In the genomic region with DNA sequence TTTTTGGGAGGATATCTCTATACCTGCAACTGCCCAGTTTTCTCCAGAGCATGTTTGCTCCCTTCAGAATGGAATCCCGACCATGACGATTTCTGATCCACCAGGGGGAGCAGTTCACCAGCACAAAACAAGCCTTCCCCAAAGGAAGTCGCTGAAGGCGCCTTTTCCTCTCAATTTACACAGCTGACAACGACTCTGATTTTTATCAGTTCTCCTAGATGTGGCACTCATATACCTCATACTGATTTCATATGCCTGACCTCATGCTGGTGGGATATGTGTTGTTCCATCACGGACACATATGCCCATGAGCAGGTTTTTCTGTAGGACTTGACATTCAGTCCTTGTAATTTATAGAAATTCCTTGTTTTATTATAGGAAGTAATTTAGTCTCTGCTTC, we compare ENCODE assay signal across 8 cellular contexts.
A peak's percentile ranks its signal among the peaks of the same experiment; 100 is the strongest.
DNase-seq lines count a peak whose midpoint lies in the region; ATAC-seq, FAIRE-seq and TF ChIP-seq lines count a peak whose summit lies in the region.

No MANE protein-coding gene starts in this region.

- H3K18ac ChIP-seq in neuronal stem cell (ENCODE audit: low read length): no peak overlapping the region

- H2BK120ac ChIP-seq in neuronal stem cell (ENCODE audit: low read depth, low read length): no peak overlapping the region

- H3K9me3 ChIP-seq in OCI-LY1 (ENCODE audit: low read length) (no peaks in the 10 kb centered on the region), neuronal stem cell (replicated peaks in 1 of 2; ENCODE audit: control insufficient read depth in 2 of 2, insufficient read depth in 1 of 2, low read depth in 1 of 2, low read length in 2 of 2) (no peaks in the 10 kb centered on the region), thoracic aorta (no peaks in the 10 kb centered on the region)

- H3K14ac ChIP-seq in neuronal stem cell (ENCODE audit: low read length): no peak overlapping the region

- H3K4me1 ChIP-seq in ACC112 (ENCODE audit: control insufficient read depth, insufficient read depth, low read length, unreplicated experiment): peaks cover 29% of the 10 kb centered on the region
- H3K4me1 ChIP-seq in OCI-LY1 (ENCODE audit: insufficient read depth, low read length, severe bottlenecking): no peaks in the 10 kb centered on the region
- H3K4me1 ChIP-seq in neuronal stem cell (ENCODE audit: control insufficient read depth in 2 of 2, insufficient read depth in 1 of 2, low read depth in 1 of 2, low read length in 2 of 2): peaks cover 3 to 5% of the 10 kb centered on the region in 2 donors
- H3K4me1 ChIP-seq in thoracic aorta (ENCODE audit: control insufficient read depth in 1 of 2, low read depth in 2 of 2): peaks cover 11 to 38% of the 10 kb centered on the region in 2 donors

- peaks cover 2% of the 10 kb centered on the region for H3K4me1 Mint-ChIP-seq in activated T-cell treated with anti-CD3 and anti-CD28 coated beads, Interleukin-2, amount 50 U/mL, for 24 hours (ENCODE audit: low read depth)

- H2BK15ac ChIP-seq in neuronal stem cell (ENCODE audit: low read length): no peak overlapping the region

- H3F3A ChIP-seq in OCI-LY1 (ENCODE audit: insufficient read depth, low read length): no peaks in the 10 kb centered on the region

- H3K36me3 ChIP-seq in ACC112 (ENCODE audit: insufficient read depth, low read length) (no peaks in the 10 kb centered on the region), OCI-LY1 (ENCODE audit: insufficient read depth, low read length) (no peaks in the 10 kb centered on the region), neuronal stem cell (replicated peaks in 1 of 2; ENCODE audit: control insufficient read depth in 2 of 2, insufficient read depth in 2 of 2, low read length in 2 of 2) (no peaks in the 10 kb centered on the region), thoracic aorta (no peaks in the 10 kb centered on the region)

- DNase-seq in GM18507 (ENCODE audit: extremely low spot score, insufficient read length, low read depth) (no peak), HPDE6-E6E7 (ENCODE audit: extremely low spot score) (peak; percentile 44), fibroblast of pulmonary artery (ENCODE audit: low read depth) (peak; percentile 89), neuronal stem cell (ENCODE audit: low spot score) (peak; percentile 66), thoracic aorta (ENCODE audit: low spot score) (peak; percentile 16)
- DNase-seq in activated T-cell treated with anti-CD3 and anti-CD28 coated beads, Interleukin-2, amount 50 U/mL, for 24 hours: peak; percentile 52

- no CpG with 5 or more reads among the region's 6 CpGs for WGBS in neuronal stem cell (ENCODE audit: extremely low coverage in 2 of 2, insufficient read length in 2 of 2, insufficient replicate concordance in 1 of 2), 2 donors

- H3K36me3 Mint-ChIP-seq in activated T-cell treated with anti-CD3 and anti-CD28 coated beads, Interleukin-2, amount 50 U/mL, for 24 hours (ENCODE audit: low read depth): no peaks in the 10 kb centered on the region

- no peak overlapping the region for H3K27ac ChIP-seq in ACC112 (ENCODE audit: low read depth, low read length)
- no peak overlapping the region for H3K27ac ChIP-seq in OCI-LY1 (ENCODE audit: low read depth, low read length, poor library complexity, severe bottlenecking)
- no peak overlapping the region for H3K27ac ChIP-seq in neuronal stem cell (replicated peaks; ENCODE audit: low read length)
- peak overlapping the region; percentile 68 to 84 for H3K27ac ChIP-seq in thoracic aorta

- TF ChIP-seq CTCF in OCI-LY1 (IDR thresholded peaks at IDR 0.05; ENCODE audit: low read length) (peak; percentile 71), fibroblast of pulmonary artery (IDR thresholded peaks at IDR 0.05; ENCODE audit: low read length, missing control alignments) (peak; percentile 82), thoracic aorta (IDR thresholded peaks at IDR 0.05) (peak; percentile 85)

- H4K8ac ChIP-seq in neuronal stem cell (ENCODE audit: low read depth, low read length): no peak overlapping the region

- no peak overlapping the region for H3K4me2 ChIP-seq in OCI-LY1 (ENCODE audit: low read length)
- no peak overlapping the region for H3K4me2 ChIP-seq in neuronal stem cell (ENCODE audit: insufficient read depth, low read length, poor library complexity, severe bottlenecking)

- H2AK5ac ChIP-seq in neuronal stem cell (ENCODE audit: low read depth, low read length): no peak overlapping the region

- H3K23ac ChIP-seq in neuronal stem cell (ENCODE audit: low read depth, low read length, poor library complexity): no peak overlapping the region

- peaks cover 54% of the 10 kb centered on the region for H3K27me3 Mint-ChIP-seq in activated T-cell treated with anti-CD3 and anti-CD28 coated beads, Interleukin-2, amount 50 U/mL, for 24 hours

- H4K20me1 ChIP-seq in OCI-LY1 (ENCODE audit: insufficient read depth, low read length): no peaks in the 10 kb centered on the region

- no peak overlapping the region for H3K4me3 Mint-ChIP-seq in activated T-cell treated with anti-CD3 and anti-CD28 coated beads, Interleukin-2, amount 50 U/mL, for 24 hours

- H3K9me3 Mint-ChIP-seq in activated T-cell treated with anti-CD3 and anti-CD28 coated beads, Interleukin-2, amount 50 U/mL, for 24 hours: no peaks in the 10 kb centered on the region

- H3K79me2 ChIP-seq in ACC112 (ENCODE audit: control insufficient read depth, insufficient read depth, low read length, unreplicated experiment) (no peaks in the 10 kb centered on the region), OCI-LY1 (ENCODE audit: insufficient read depth, low read length) (no peaks in the 10 kb centered on the region)

- no peaks in the 10 kb centered on the region for H3K79me1 ChIP-seq in neuronal stem cell (ENCODE audit: low read depth, low read length)

- H3K4ac ChIP-seq in neuronal stem cell (ENCODE audit: low read length): no peak overlapping the region

- ATAC-seq in thoracic aorta (ENCODE audit: insufficient number of reproducible peaks, low FRiP score, low read depth): peak; percentile 52

- H3K27ac Mint-ChIP-seq in activated T-cell treated with anti-CD3 and anti-CD28 coated beads, Interleukin-2, amount 50 U/mL, for 24 hours: no peak overlapping the region

- H2BK5ac ChIP-seq in neuronal stem cell (ENCODE audit: low read length): no peak overlapping the region

- peak; percentile 61 for FAIRE-seq in GM18507 (lab: Jason Lieb, UNC)

- H4K91ac ChIP-seq in neuronal stem cell (ENCODE audit: low read depth, low read length, poor library complexity): no peak overlapping the region

- H2AFZ ChIP-seq in ACC112 (ENCODE audit: low read length, unreplicated experiment) (peak overlapping the region; percentile 71), OCI-LY1 (ENCODE audit: low read length) (no peak overlapping the region), neuronal stem cell (ENCODE audit: low read length) (peak overlapping the region; percentile 58)

- no peak overlapping the region for H2BK12ac ChIP-seq in neuronal stem cell (ENCODE audit: low read length)

- H3K4me3 ChIP-seq in ACC112 (ENCODE audit: low read depth, low read length) (no peak overlapping the region), OCI-LY1 (ENCODE audit: low read depth, low read length, poor library complexity, severe bottlenecking) (no peak overlapping the region), fibroblast of pulmonary artery (replicated peaks; ENCODE audit: low read depth, low read length) (no peak overlapping the region), neuronal stem cell (ENCODE audit: low read length in 2 of 2) (no peak overlapping the region), thoracic aorta (peak overlapping the region; percentile 45)

- no peak overlapping the region for H3K9ac ChIP-seq in OCI-LY1 (ENCODE audit: low read length)
- H3K9ac ChIP-seq in neuronal stem cell (ENCODE audit: low read depth, low read length, poor library complexity): no peak overlapping the region

- no peaks in the 10 kb centered on the region for H3K27me3 ChIP-seq in ACC112 (ENCODE audit: insufficient read depth, low read length)
- H3K27me3 ChIP-seq in OCI-LY1 (ENCODE audit: insufficient read depth, low read length): no peaks in the 10 kb centered on the region; the same call in 1 of the 2 replicates
- no peaks in the 10 kb centered on the region for H3K27me3 ChIP-seq in neuronal stem cell (ENCODE audit: control insufficient read depth in 3 of 3, insufficient read depth in 3 of 3, low read depth in 1 of 3, low read length in 3 of 3)
- H3K27me3 ChIP-seq in thoracic aorta (replicated peaks; ENCODE audit: insufficient read depth): no peaks in the 10 kb centered on the region

- H3K9me2 ChIP-seq in OCI-LY1 (ENCODE audit: low read depth, low read length): no peaks in the 10 kb centered on the region

Comparison
In these comparisons a context has a peak if more than half of its experiments do, and no peak if none do; other contexts are left out.
1. H3K27ac ChIP-seq: peak in thoracic aorta (2 of 2); none in ACC112 (single experiment), OCI-LY1 (single experiment) and neuronal stem cell (single experiment).
2. Peak in every context shown above with its lines, with median percentiles within 50 percentile points of each other: CTCF ChIP-seq.